27 cellular contexts compared by ENCODE assay signal in genomic region chr1:163161841-163162240, GRCh38. TPM values are rescaled to one million over a fixed set of nuclear protein-coding genes. Genes with fewer than 3 reads are reported as not detected.
DNase-seq lines count a peak whose midpoint lies in the region; ATAC-seq, FAIRE-seq and TF ChIP-seq lines count a peak whose summit lies in the region.
"Had no signal": no experiment of that assay in that cellular context is flagged by ENCODE, and none has a peak within 500 bp of the region (broad histone marks: within the 10 kb centered on the region; RNA-seq: fewer than 3 reads in every experiment).

No MANE protein-coding gene starts in this region.

- peak overlapping the region; percentile 20 to 84; a peak in 3 of 4 replicates for H3K27ac ChIP-seq in SK-N-SH (ENCODE audit: low read depth in 2 of 2, low read length in 1 of 2)
- no peak overlapping the region for H3K27ac ChIP-seq in K562 (ENCODE audit: extremely low read depth, low read depth, low read length)
- H3K27ac ChIP-seq in aorta (ENCODE audit: low read depth in 1 of 2, low read length in 2 of 2) = peak overlapping the region; percentile 30 to 51
- no peak overlapping the region for H3K27ac ChIP-seq in thyroid gland
- H3K27ac ChIP-seq: 22Rv1, dorsolateral prefrontal cortex, PC-9 had no signal

- H4K20me1 ChIP-seq in SK-N-SH (ENCODE audit: insufficient read depth) = no peaks in the 10 kb centered on the region
- no peaks in the 10 kb centered on the region for H4K20me1 ChIP-seq in K562 (replicated peaks; ENCODE audit: control insufficient read depth, insufficient read depth, low read length)

- no peak for FAIRE-seq in K562 (lab: Jason Lieb, UNC)

- TF ChIP-seq POLR2A in K562 (conservative IDR thresholded peaks at IDR 0.05) (no peak), thyroid gland (IDR thresholded peaks at IDR 0.05) (no peak)

- BruUV-seq in K562 (replicated peaks; lab: Mats Ljungman, UMichigan) = no TSS peak

- no peak for ATAC-seq in SK-N-SH treated with all-trans-retinoic acid at 6 μM for 48 hours
- ATAC-seq in K562 = no peak
- ATAC-seq in aorta (ENCODE audit: low FRiP score) = no peak
- ATAC-seq: activated T-helper 17 cell treated with anti-CD3 and anti-CD28 coated beads, Interleukin-2, amount 50 U/mL, for 72 hours; stimulated activated naive CD8-positive, alpha-beta T cell treated with anti-CD3 and anti-CD28 coated beads, Interleukin-15, amount 100 ng/mL, for 72 hours; WTC11 had no signal

- no peak overlapping the region for H3K4me2 ChIP-seq in SK-N-SH
- no peak overlapping the region for H3K4me2 ChIP-seq in K562 (ENCODE audit: insufficient read depth, low read length)
- H3K4me2 ChIP-seq: PC-9 had no signal

- TF ChIP-seq RAD21 in SK-N-SH (IDR thresholded peaks at IDR 0.05; ENCODE audit: low read length) (no peak), K562 (CRISPR knock-in tag; conservative IDR thresholded peaks at IDR 0.05 in 1 of 2, IDR thresholded peaks at IDR 0.05 in 1 of 2) (no peak)

- no peaks in the 10 kb centered on the region for H3K9me1 ChIP-seq in K562 (ENCODE audit: control insufficient read depth, insufficient read depth, low read length)

- H3K9me3 ChIP-seq in SK-N-SH = no peaks in the 10 kb centered on the region
- no peaks in the 10 kb centered on the region for H3K9me3 ChIP-seq in K562 (replicated peaks; ENCODE audit: control insufficient read depth, insufficient read depth, low read depth, low read length)
- no peaks in the 10 kb centered on the region for H3K9me3 ChIP-seq in aorta (ENCODE audit: control insufficient read depth, low read length)
- H3K9me3 ChIP-seq in thyroid gland = no peaks in the 10 kb centered on the region

- H3F3A ChIP-seq in SK-N-SH (replicated peaks; ENCODE audit: insufficient read depth) = peaks cover 10% of the 10 kb centered on the region

- no peak for TF ChIP-seq EP300 in SK-N-SH (IDR thresholded peaks at IDR 0.05; ENCODE audit: borderline replicate concordance in 1 of 2, low read depth in 1 of 2, low read length in 1 of 2)
- TF ChIP-seq EP300 in K562 (IDR thresholded peaks at IDR 0.05; ENCODE audit: low read length) = no peak

- H2AFZ ChIP-seq in SK-N-SH (ENCODE audit: low read depth) (no peak overlapping the region), K562 (ENCODE audit: low read depth, low read length) (0 out of 2 replicates have a peak overlapping the region, but pooled peaks have one; percentile 27)
- H2AFZ ChIP-seq: PC-9 had no signal

- no peak for TF ChIP-seq CTCF in SK-N-SH (IDR thresholded peaks at IDR 0.05)
- no peak for TF ChIP-seq CTCF in K562 (IDR thresholded peaks at IDR 0.05 in 2 of 3, conservative IDR thresholded peaks at IDR 0.05 in 1 of 3; ENCODE audit: insufficient read depth in 2 of 3, low read depth in 1 of 3, low read length in 3 of 3)
- TF ChIP-seq CTCF in thyroid gland (IDR thresholded peaks at IDR 0.05) = no peak

- DNase-seq in SK-N-SH = no peak
- DNase-seq in SIG-M5 (lab: John Stamatoyannopoulos, UW) = peak; percentile 66
- DNase-seq in K562 (ENCODE audit: extremely low read depth in 1 of 4, low spot score in 3 of 4) = no peak
- DNase-seq in aorta = no peak
- no peak for DNase-seq in NCI-H1092 (lab: John Stamatoyannopoulos, UW)
- DNase-seq in NCI-H187 treated with DMSO at 0.1 percent for 48 hours (lab: John Stamatoyannopoulos, UW) = no peak
- no peak for DNase-seq in thyroid gland
- DNase-seq: activated CD4-positive, alpha-beta T cell treated with anti-CD3 and anti-CD28 coated beads, Interleukin-2, amount 50 U/mL, for 48 hours; activated CD8-positive, alpha-beta memory T cell treated with anti-CD3 and anti-CD28 coated beads, Interleukin-2, amount 50 U/mL, for 48 hours; activated naive CD8-positive, alpha-beta T cell treated with anti-CD3 and anti-CD28 coated beads for 36 hours; CD8-positive, alpha-beta memory T cell; DMS153; dorsolateral prefrontal cortex; GOT3; Karpas-422; NCI-H1105; NCI-H2029 treated with DMSO at 0.1 percent for 48 hours; NCI-H345; NCI-H748 treated with DMSO at 0.1 percent for 48 hours; PC-9; SHP77; stimulated activated naive CD8-positive, alpha-beta T cell treated with anti-CD3 and anti-CD28 coated beads, Interleukin-15, amount 100 ng/mL, for 72 hours had no signal

- H3K9me2 ChIP-seq in SK-N-SH = no peaks in the 10 kb centered on the region

- in situ Hi-C loops in K562 (cut with MboI) = no loop called here

- H3K9ac ChIP-seq in SK-N-SH (no peak overlapping the region), K562 (ENCODE audit: insufficient read depth in 1 of 2, low read depth in 2 of 2, low read length in 2 of 2) (no peak overlapping the region)

- H3K4me1 ChIP-seq in SK-N-SH (ENCODE audit: control insufficient read depth in 1 of 2, insufficient read depth in 2 of 2, low read depth in 1 of 2, low read length in 1 of 2) (peaks cover 52 to 53% of the 10 kb centered on the region in 2 experiments), K562 (replicated peaks in 1 of 2; ENCODE audit: control insufficient read depth in 2 of 2, insufficient read depth in 2 of 2, low read length in 2 of 2) (no peaks in the 10 kb centered on the region), aorta (ENCODE audit: control insufficient read depth in 1 of 2, insufficient read depth in 2 of 2, low read length in 2 of 2) (peaks cover 8 to 24% of the 10 kb centered on the region in 2 donors), thyroid gland (no peaks in the 10 kb centered on the region)

- 86% methylated on average over 5 of the region's 5 CpGs for WGBS in SK-N-SH (ENCODE audit: low lambda C conversion rate)
- WGBS in K562 (ENCODE audit: insufficient coverage, low coverage, missing lambda C conversion rate) = 3% methylated on average over 5 of the region's 5 CpGs
- WGBS in aorta, 2 donors = 43 to 52% methylated on average over 5 of the region's 5 CpGs
- 86 to 88% methylated on average over 5 of the region's 5 CpGs for WGBS in thyroid gland, 2 donors

- H3K36me3 ChIP-seq in SK-N-SH (replicated peaks in 1 of 2; ENCODE audit: control insufficient read depth in 1 of 2, insufficient read depth in 2 of 2, low read length in 1 of 2) (peaks cover 55 to 86% of the 10 kb centered on the region in 2 experiments), K562 (ENCODE audit: control insufficient read depth, insufficient read depth, low read length) (no peaks in the 10 kb centered on the region), aorta (ENCODE audit: control insufficient read depth in 1 of 2, insufficient read depth in 2 of 2, low read length in 1 of 2) (peaks cover 2% of the 10 kb centered on the region in 2 donors), thyroid gland (no peaks in the 10 kb centered on the region)

- H3K4me3 ChIP-seq in SK-N-SH (ENCODE audit: low read depth in 2 of 2, low read length in 1 of 2) = no peak overlapping the region
- H3K4me3 ChIP-seq in K562 = no peak overlapping the region
- H3K4me3 ChIP-seq in aorta (ENCODE audit: low read length in 2 of 2) = no peak overlapping the region
- H3K4me3 ChIP-seq in thyroid gland (replicated peaks in 1 of 3) = no peak overlapping the region
- H3K4me3 ChIP-seq: dorsolateral prefrontal cortex, lung, PC-9 had no signal

- intact Hi-C loops in K562 (cut with micrococcal nuclease) = loop anchor here (1.0 kb wide), 1 partner anchor 22 kb away; no protein-coding TSS in a partner anchor
- intact Hi-C loops in aorta (cut with DNase I) = no loop called here
- intact Hi-C loops in thyroid gland (cut with DNase I) = loop anchor here (10.0 kb wide), 1 partner anchor 97 kb away; the partner anchor contains the start of gene RGS4

- CTCF ChIA-PET in SK-N-SH (lab: Yijun Ruan, JAX) = interaction anchor here (1.2 to 2.0 kb wide), 5 partner anchors 9 to 302 kb away, joined by 3 to 18 read pairs (median 6); partner anchors contain the start of gene CCDC190
- CTCF ChIA-PET in K562 (lab: Yijun Ruan, JAX; ENCODE audit: low intra/inter-chr PET ratio) = no interaction called here

- POLR2A ChIA-PET in SK-N-SH (lab: Yijun Ruan, JAX) = interaction anchor here (1.0 kb wide), 1 partner anchor 90 kb away, joined by 3 read pairs; no protein-coding TSS in a partner anchor
- POLR2A ChIA-PET in K562 (lab: Yijun Ruan, JAX) = interaction anchor here (0.8 kb wide), 1 partner anchor 19 kb away, joined by 3 read pairs; no protein-coding TSS in a partner anchor

- H3K27me3 ChIP-seq in SK-N-SH (ENCODE audit: insufficient read depth) (no peaks in the 10 kb centered on the region), K562 (ENCODE audit: control insufficient read depth in 2 of 2, insufficient read depth in 2 of 2, low read length in 2 of 2) (no peaks in the 10 kb centered on the region), aorta (ENCODE audit: control insufficient read depth in 1 of 2, insufficient read depth in 2 of 2, low read length in 1 of 2) (no peaks in the 10 kb centered on the region), thyroid gland (no peaks in the 10 kb centered on the region)
- H3K27me3 ChIP-seq: dorsolateral prefrontal cortex had no signal

- H3K79me2 ChIP-seq in SK-N-SH (ENCODE audit: insufficient read depth) (no peaks in the 10 kb centered on the region; the same call in 1 of the 2 replicates), K562 (ENCODE audit: control insufficient read depth, insufficient read depth, low read length) (no peaks in the 10 kb centered on the region)

TF ChIP-seq in SK-N-SH treated with all-trans-retinoic acid at 6 μM for 48 hours, 23 proteins besides CTCF, POLR2A, EP300 and RAD21 (continues in another document):
- no peak for TF ChIP-seq SNAI2 (CRISPR knock-in tag; IDR thresholded peaks at IDR 0.05)

RNA-seq across cellular contexts. Expression of gene RGS5, which starts 40.9 kb away (rescaled TPM):
- polyA plus RNA-seq in SK-N-SH (2012; rRNA removed) = 260 and 290 TPM in 2 replicates
- polyA plus RNA-seq in SK-N-SH (2012; cell fraction: cytosol; rRNA removed) = 353 and 366 TPM in 2 replicates
- polyA plus RNA-seq in SK-N-SH (2012; cell fraction: nucleus; rRNA removed) = 151 and 170 TPM in 2 replicates
- total RNA-seq in K562 (2011; cell fraction: chromatin; rRNA removed; ENCODE audit: low replicate concordance) = 22.3 and 22.5 TPM in 2 replicates
- total RNA-seq in K562 (2011; cell fraction: nucleolus; rRNA removed) = 3.3 and 9.1 TPM in 2 replicates
- 7.9 and 10.0 TPM in 2 replicates for total RNA-seq in K562 (2011; cell fraction: nucleoplasm; rRNA removed)
- total RNA-seq in K562 (2014; rRNA removed) = 2.6 and 2.7 TPM in 2 replicates
- 2.4 and 4.4 TPM in 2 replicates for total RNA-seq in K562 (2014; rRNA removed; fragmentation: Illumina TruSeq; extraction: Trizol)
- total RNA-seq in K562 (2015; rRNA removed; fragmentation: Illumina TruSeq; extraction: Trizol) = 1.9 and 2.1 TPM in 2 replicates
- 0.71 and 0.87 TPM in 2 replicates for total RNA-seq in K562 (2021)
- polyA plus RNA-seq in K562 (2011; rRNA removed) = 2.8 and 3.4 TPM in 2 replicates
- polyA plus RNA-seq in K562 (2011; cell fraction: cytosol; rRNA removed) = 0.39 and 1.4 TPM in 2 replicates
- 14.1 and 17.3 TPM in 2 replicates for polyA plus RNA-seq in K562 (2011; cell fraction: nucleus; rRNA removed)
- 1.9 and 2.5 TPM in 2 replicates for polyA plus RNA-seq in K562 (2012)
- 1.4 and 1.7 TPM in 2 replicates for polyA plus RNA-seq in K562 (2014; fragmentation: Illumina TruSeq; extraction: Trizol)
- polyA plus RNA-seq in K562 (2014; fragmentation: Nextera tagmentation; extraction: Ambion mirVana) = 1 to 10 TPM; 1.7 to 2.4 TPM
- polyA plus RNA-seq in K562 (2014; rRNA removed) = 5.3 and 9.2 TPM in 2 replicates
- polyA minus RNA-seq in K562 (2011; rRNA and poly(A)+ RNA removed) = 6.7 and 10.2 TPM in 2 replicates
- not detected in 2 replicates for polyA minus RNA-seq in K562 (2011; cell fraction: cytosol; rRNA and poly(A)+ RNA removed)
- 4.3 and 16.6 TPM in 2 replicates for polyA minus RNA-seq in K562 (2011; cell fraction: nucleus; rRNA and poly(A)+ RNA removed)
- total RNA-seq in aorta = 1,000 to 10,000 TPM; 1,469 to 2,702 TPM
- polyA plus RNA-seq in aorta = 1,000 to 10,000 TPM in 1 of 2 donors, 100 to 1,000 TPM in 1; 983 to 1,112 TPM
- 100 to 1,000 TPM in 2 of 4 donors, 10 to 100 TPM in 2; 72.3 to 532 (median 103) TPM for total RNA-seq in thyroid gland

Comparison
In these comparisons a context has a peak if more than half of its experiments do, and no peak if none do; other contexts are left out.
1. H3K27ac ChIP-seq: peak in SK-N-SH (2 of 2) and aorta (2 of 2); none in K562 (single experiment) and thyroid gland (0 of 3).
2. intact Hi-C loops: an anchor here in K562 (1.0 kb wide) and thyroid gland (10.0 kb wide); none called in aorta.